5 cellular contexts compared by ENCODE assay signal in the genomic region with DNA sequence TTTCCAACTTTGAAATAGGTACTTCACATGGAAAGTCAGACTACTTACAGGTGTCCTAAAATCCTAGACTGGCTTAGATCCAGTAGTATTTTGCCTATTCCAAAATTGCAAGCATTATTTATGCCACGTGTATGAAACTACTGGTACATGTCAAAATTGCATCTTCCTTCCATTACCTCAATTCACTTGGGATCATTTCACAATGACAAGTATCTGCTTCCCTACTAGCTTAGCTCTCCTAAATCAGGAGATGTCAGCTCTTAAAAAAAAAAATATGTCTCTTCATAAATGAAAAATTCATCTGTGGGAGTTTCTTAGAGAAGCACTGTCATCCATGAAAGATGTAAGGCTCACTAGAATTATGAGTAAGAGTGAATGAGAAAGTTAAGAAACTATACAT.
"Had no signal": no experiment of that assay in that cellular context is flagged by ENCODE, and none has a peak within 500 bp of the region (broad histone marks: within the 10 kb centered on the region; RNA-seq: fewer than 3 reads in every experiment).

No MANE protein-coding gene starts in this region.

- H3K4me3 ChIP-seq: K562 had no signal

- DNase-seq: IMR-90, KBM-7 had no signal

- ATAC-seq: HepG2, K562 had no signal

- H3K27ac ChIP-seq: HL-60 had no signal
